9 cellular contexts compared by ENCODE assay signal in the genomic region with DNA sequence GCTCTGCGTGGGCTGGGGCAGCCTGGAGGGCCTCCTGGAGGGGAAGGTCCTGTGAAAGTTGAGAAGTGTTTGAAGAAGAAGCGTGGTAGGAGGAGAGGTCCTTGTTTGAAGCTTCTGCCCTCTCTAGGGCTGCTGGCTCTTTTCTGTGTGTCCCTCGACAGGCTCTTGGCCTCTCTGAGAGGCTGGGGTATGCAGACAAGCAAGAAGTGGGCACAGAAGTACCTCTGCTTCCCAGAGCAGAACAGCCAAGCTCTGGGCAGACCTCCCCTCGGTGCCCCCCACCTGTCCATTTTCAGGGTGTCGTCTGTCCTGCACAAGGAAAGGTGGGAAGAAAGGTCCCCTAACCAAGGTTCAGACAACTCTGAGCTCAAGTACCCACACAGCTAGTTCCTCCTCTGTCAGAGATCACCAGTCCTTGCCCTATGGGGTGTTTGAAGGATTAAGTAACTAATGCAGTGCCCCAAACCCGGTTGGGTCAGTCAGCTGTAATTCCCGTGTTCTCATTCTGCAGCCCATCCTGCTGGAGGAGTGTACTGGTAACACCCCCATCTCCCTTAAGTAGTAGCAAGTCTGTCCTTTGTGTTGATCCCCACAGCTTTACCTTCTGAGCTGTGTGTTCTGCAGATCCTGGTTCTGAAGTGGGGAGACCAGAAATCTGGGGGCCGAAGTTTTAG. TPM values are rescaled to one million over a fixed set of nuclear protein-coding genes. Genes with fewer than 3 reads are reported as not detected.
A peak's percentile ranks its signal among the peaks of the same experiment; 100 is the strongest.
DNase-seq lines count a peak whose midpoint lies in the region; ATAC-seq and TF ChIP-seq lines count a peak whose summit lies in the region.
"Had no signal": no experiment of that assay in that cellular context is flagged by ENCODE, and none has a peak within 500 bp of the region (broad histone marks: within the 10 kb centered on the region; RNA-seq: fewer than 3 reads in every experiment).

No MANE protein-coding gene starts in this region.

- H3K4me3 Mint-ChIP-seq in GM23338 (no peak overlapping the region; the same call in 2 of the 3 replicates), Caco-2 (ENCODE audit: unreplicated experiment) (no peak overlapping the region)

- H3K36me3 ChIP-seq in GM23338 (ENCODE audit: insufficient read depth) (no peaks in the 10 kb centered on the region), mucosa of stomach (ENCODE audit: control insufficient read depth, insufficient read depth, low read length) (no peaks in the 10 kb centered on the region), brain microvascular endothelial cell (replicated peaks) (no peaks in the 10 kb centered on the region), Caco-2 (ENCODE audit: control insufficient read depth, insufficient read depth, low read length) (no peaks in the 10 kb centered on the region; the same call in 1 of the 2 replicates)

- no peaks in the 10 kb centered on the region for H3K9me3 ChIP-seq in mucosa of stomach (ENCODE audit: control insufficient read depth, low read length)
- no peaks in the 10 kb centered on the region for H3K9me3 ChIP-seq in Caco-2

- H3K9ac ChIP-seq in mucosa of stomach (ENCODE audit: low read length): peak overlapping the region; percentile 47
- H3K9ac ChIP-seq: GM23248 had no signal

- H3F3A ChIP-seq in GM23338 (replicated peaks; ENCODE audit: low read depth): peaks cover 7% of the 10 kb centered on the region

- no peak for TF ChIP-seq CTCF in GM23338 (conservative IDR thresholded peaks at IDR 0.05; ENCODE audit: low read depth in 2 of 2)
- TF ChIP-seq CTCF in brain microvascular endothelial cell (IDR thresholded peaks at IDR 0.05; ENCODE audit: low read depth, low read length, missing control alignments): no peak
- no peak for TF ChIP-seq CTCF in Caco-2 (IDR thresholded peaks at IDR 0.05; ENCODE audit: insufficient read depth in 1 of 2, low read depth in 1 of 2, low read length in 1 of 2, severe bottlenecking in 1 of 2, unreplicated experiment in 1 of 2)

- in situ Hi-C loops in brain microvascular endothelial cell (cut with HindIII; ENCODE audit: low pct_ligation_motif_present, low sequenced_read_pairs): no loop called here

- H2AFZ ChIP-seq in GM23338: no peak overlapping the region
- H2AFZ ChIP-seq: GM23248 had no signal

- H3K27me3 Mint-ChIP-seq in GM23338 (ENCODE audit: insufficient read depth, low read depth, poor library complexity): peaks cover 22% of the 10 kb centered on the region
- no peaks in the 10 kb centered on the region for H3K27me3 Mint-ChIP-seq in Caco-2 (ENCODE audit: insufficient read depth, unreplicated experiment)

- H3K9me2 ChIP-seq in GM23338 (ENCODE audit: insufficient read depth): no peaks in the 10 kb centered on the region

- no peaks in the 10 kb centered on the region for H3K9me3 Mint-ChIP-seq in GM23338
- H3K9me3 Mint-ChIP-seq in activated naive CD4-positive, alpha-beta T cell treated with anti-CD3 and anti-CD28 coated beads, Interleukin-2, amount 50 U/mL, for 72 hours: no peaks in the 10 kb centered on the region
- H3K9me3 Mint-ChIP-seq in Caco-2 (ENCODE audit: unreplicated experiment): no peaks in the 10 kb centered on the region

- POLR2A ChIA-PET in Caco-2 (lab: Charles Lee): no interaction called here

- ATAC-seq in GM23338 (no peak), GM21723 (IDR thresholded peaks at IDR 0.05; ENCODE audit: unreplicated experiment) (no peak)
- ATAC-seq in activated naive CD4-positive, alpha-beta T cell treated with anti-CD3 and anti-CD28 coated beads, Interleukin-2, amount 50 U/mL, for 72 hours: peak in 1 of 2 donors; percentile 0

- H3K4me2 ChIP-seq in GM23338: peak overlapping the region; percentile 69

- DNase-seq in AML-193 (lab: John Stamatoyannopoulos, UW) (peak; percentile 35), GM23338 (ENCODE audit: low spot score) (no peak), brain microvascular endothelial cell (no peak), NCI-H748 (lab: John Stamatoyannopoulos, UW; ENCODE audit: unreplicated experiment) (no peak), Caco-2 (no peak)
- no peak for DNase-seq in activated naive CD4-positive, alpha-beta T cell treated with anti-CD3 and anti-CD28 coated beads, Interleukin-2, amount 50 U/mL, for 72 hours (ENCODE audit: low spot score in 2 of 2)

- peaks cover 16% of the 10 kb centered on the region for H3K79me2 ChIP-seq in GM23338 (replicated peaks; ENCODE audit: insufficient read depth)

- H3K4me1 ChIP-seq in GM23338 (ENCODE audit: insufficient read depth): peaks cover 31% of the 10 kb centered on the region
- H3K4me1 ChIP-seq in mucosa of stomach (ENCODE audit: control insufficient read depth, insufficient read depth, low read length): peaks cover 88% of the 10 kb centered on the region
- H3K4me1 ChIP-seq in Caco-2: peaks cover 25% of the 10 kb centered on the region

- H3K4me1 Mint-ChIP-seq in GM23338 (peaks cover 38% of the 10 kb centered on the region), Caco-2 (ENCODE audit: low read depth, unreplicated experiment) (peaks cover 13% of the 10 kb centered on the region)

- H3K27ac Mint-ChIP-seq in GM23338 (no peak overlapping the region), Caco-2 (ENCODE audit: unreplicated experiment) (no peak overlapping the region)
- H3K27ac Mint-ChIP-seq in activated naive CD4-positive, alpha-beta T cell treated with anti-CD3 and anti-CD28 coated beads, Interleukin-2, amount 50 U/mL, for 72 hours: peak overlapping the region; percentile 94 to 99

- no TSS peak for BruUV-seq in Caco-2 (replicated peaks; lab: Mats Ljungman, UMichigan)

- H3K36me3 Mint-ChIP-seq in GM23338 (ENCODE audit: low read depth) (no peaks in the 10 kb centered on the region), Caco-2 (ENCODE audit: insufficient read depth, unreplicated experiment) (peaks cover 5% of the 10 kb centered on the region)
- peaks cover 47 to 83% of the 10 kb centered on the region in 2 donors for H3K36me3 Mint-ChIP-seq in activated naive CD4-positive, alpha-beta T cell treated with anti-CD3 and anti-CD28 coated beads, Interleukin-2, amount 50 U/mL, for 72 hours

- peaks cover 47% of the 10 kb centered on the region for H4K20me1 ChIP-seq in GM23338 (replicated peaks; ENCODE audit: insufficient read depth)

- H3K27ac ChIP-seq in GM23338 (ENCODE audit: low read depth) (no peak overlapping the region), brain microvascular endothelial cell (no peak overlapping the region)
- H3K27ac ChIP-seq: GM23248 had no signal

- CTCF ChIA-PET in Caco-2 (lab: Charles Lee): interaction anchor here (0.6 to 0.7 kb wide), 2 partner anchors 12 to 162 kb away, joined by 3 to 4 read pairs; no protein-coding TSS in a partner anchor

- H3K4me3 ChIP-seq in GM23338 (no peak overlapping the region), mucosa of stomach (ENCODE audit: low read length) (no peak overlapping the region), brain microvascular endothelial cell (ENCODE audit: low read depth, low read length) (no peak overlapping the region), Caco-2 (ENCODE audit: low read depth, low read length) (no peak overlapping the region)
- H3K4me3 ChIP-seq: GM23248 had no signal

- H3K27me3 ChIP-seq in GM23338 (ENCODE audit: insufficient read depth): no peaks in the 10 kb centered on the region
- H3K27me3 ChIP-seq in mucosa of stomach (ENCODE audit: control insufficient read depth, insufficient read depth, low read length): no peaks in the 10 kb centered on the region
- H3K27me3 ChIP-seq in brain microvascular endothelial cell (replicated peaks): no peaks in the 10 kb centered on the region
- H3K27me3 ChIP-seq in Caco-2 (replicated peaks; ENCODE audit: control insufficient read depth, insufficient read depth, low read length): no peaks in the 10 kb centered on the region

- intact Hi-C loops in Caco-2 (cut with micrococcal nuclease; ENCODE audit: unreplicated experiment): no loop called here

RNA-seq across cellular contexts. Expression of gene CSK, which starts 6.3 kb away (rescaled TPM):
- 27.5 and 29.9 TPM in 2 replicates for total RNA-seq in GM23338 (2014; rRNA removed; shearing (Covaris generic))
- 13.6 and 16.5 TPM in 2 replicates for polyA plus RNA-seq in GM23338 (2016; fragmentation: Nextera tagmentation; extraction: Ambion mirVana)
- 100 to 1,000 TPM; 231 to 297 TPM for total RNA-seq in activated naive CD4-positive, alpha-beta T cell treated with anti-CD3 and anti-CD28 coated beads, Interleukin-2, amount 50 U/mL, for 72 hours
- 62.7 and 62.8 TPM in 2 replicates for total RNA-seq in Caco-2 (2022)

RNA-seq across cellular contexts. Expression of gene LMAN1L, which starts 24.5 kb away (rescaled TPM):
- not detected in 2 replicates for total RNA-seq in GM23338 (2014; rRNA removed; shearing (Covaris generic))
- not detected in 2 replicates for polyA plus RNA-seq in GM23338 (2016; fragmentation: Nextera tagmentation; extraction: Ambion mirVana)
- total RNA-seq in activated naive CD4-positive, alpha-beta T cell treated with anti-CD3 and anti-CD28 coated beads, Interleukin-2, amount 50 U/mL, for 72 hours: 1 to 10 TPM in 1 of 2 donors, under 1 TPM in 1; 0.27 to 1.1 TPM
- not detected in 2 replicates for total RNA-seq in Caco-2 (2022)
- total RNA-seq: GM23248 had no signal
- polyA plus RNA-seq: GM23248 had no signal

RNA-seq across cellular contexts. Expression of gene CPLX3, which starts 38.2 kb away (rescaled TPM):
- total RNA-seq in GM23338 (2014; rRNA removed; shearing (Covaris generic)): 0.62 and 0.66 TPM in 2 replicates
- 0.21 TPM in 1 of 2 replicates, not detected in the other for polyA plus RNA-seq in GM23338 (2016; fragmentation: Nextera tagmentation; extraction: Ambion mirVana)
- total RNA-seq in activated naive CD4-positive, alpha-beta T cell treated with anti-CD3 and anti-CD28 coated beads, Interleukin-2, amount 50 U/mL, for 72 hours: under 1 TPM in 1 of 2 donors, not detected in 1; 0.25 TPM
- not detected in 2 replicates for total RNA-seq in Caco-2 (2022)
- total RNA-seq: GM23248 had no signal
- polyA plus RNA-seq: GM23248 had no signal

RNA-seq across cellular contexts. Expression of gene CYP1A2, which starts 39.5 kb away (rescaled TPM):
- total RNA-seq in GM23338 (2014; rRNA removed; shearing (Covaris generic)): not detected in 2 replicates
- not detected in 2 replicates for polyA plus RNA-seq in GM23338 (2016; fragmentation: Nextera tagmentation; extraction: Ambion mirVana)
- not detected for total RNA-seq in activated naive CD4-positive, alpha-beta T cell treated with anti-CD3 and anti-CD28 coated beads, Interleukin-2, amount 50 U/mL, for 72 hours
- not detected in 2 replicates for total RNA-seq in Caco-2 (2022)
- total RNA-seq: GM23248 had no signal
- polyA plus RNA-seq: GM23248 had no signal

RNA-seq across cellular contexts. Expression of gene ULK3, which starts 54.8 kb away (rescaled TPM):
- total RNA-seq in GM23338 (2014; rRNA removed; shearing (Covaris generic)): 32.6 and 35.4 TPM in 2 replicates
- polyA plus RNA-seq in GM23338 (2016; fragmentation: Nextera tagmentation; extraction: Ambion mirVana): 19.3 and 20.3 TPM in 2 replicates
- 10 to 100 TPM; 37.6 to 50.3 TPM for total RNA-seq in activated naive CD4-positive, alpha-beta T cell treated with anti-CD3 and anti-CD28 coated beads, Interleukin-2, amount 50 U/mL, for 72 hours
- 28.2 and 33.4 TPM in 2 replicates for total RNA-seq in Caco-2 (2022)

Comparison
In these comparisons a context has a peak if more than half of its experiments do, and no peak if none do; other contexts are left out.
1. DNase-seq: peak in AML-193 (2 of 2); none in GM23338 (single experiment), activated naive CD4-positive, alpha-beta T cell treated with anti-CD3 and anti-CD28 coated beads, Interleukin-2, amount 50 U/mL, for 72 hours (0 of 2), brain microvascular endothelial cell (single experiment), NCI-H748 (single experiment) and Caco-2 (0 of 2).
2. H3K27ac Mint-ChIP-seq: peak in activated naive CD4-positive, alpha-beta T cell treated with anti-CD3 and anti-CD28 coated beads, Interleukin-2, amount 50 U/mL, for 72 hours (2 of 2); none in GM23338 (single experiment) and Caco-2 (single experiment).